ENCODE assay signal across 11 cellular contexts in genomic region chr1:119858815-119859214, GRCh38. TPM values are rescaled to one million over a fixed set of nuclear protein-coding genes. Genes with fewer than 3 reads are reported as not detected.
"Had no signal": no experiment of that assay in that cellular context is flagged by ENCODE, and none has a peak within 500 bp of the region (broad histone marks: within the 10 kb centered on the region; RNA-seq: fewer than 3 reads in every experiment).

No MANE protein-coding gene starts in this region.

RNA-seq across cellular contexts. Expression of gene ADAM30, which starts 37.5 kb away (rescaled TPM):
- total RNA-seq: adrenal gland, ascending aorta, dermis microvascular lymphatic vessel endothelial cell, esophagus squamous epithelium, gastrocnemius medialis, left ventricle myocardium superior, mammary epithelial cell, occipital lobe, right lobe of liver, thoracic aorta, upper lobe of left lung had no signal
- polyA plus RNA-seq: adrenal gland, mammary epithelial cell had no signal

RNA-seq across cellular contexts. Expression of gene REG4, which starts 47.6 kb away (rescaled TPM):
- total RNA-seq: adrenal gland, ascending aorta, dermis microvascular lymphatic vessel endothelial cell, esophagus squamous epithelium, gastrocnemius medialis, left ventricle myocardium superior, mammary epithelial cell, occipital lobe, upper lobe of left lung had no signal
- polyA plus RNA-seq: adrenal gland had no signal
